ENCODE assay signal across 19 cellular contexts in genomic region chr15:70226337-70226980, GRCh38.
DNase-seq lines count a peak whose midpoint lies in the region.
"Had no signal": no experiment of that assay in that cellular context is flagged by ENCODE, and none has a peak within 500 bp of the region (broad histone marks: within the 10 kb centered on the region; RNA-seq: fewer than 3 reads in every experiment).

No MANE protein-coding gene starts in this region.

- DNase-seq in NCI-H1092 treated with DMSO at 0.1 percent for 48 hours (lab: John Stamatoyannopoulos, UW) (peak; percentile 41), NCI-H1092 (lab: John Stamatoyannopoulos, UW) (no peak), NCI-H1417 (lab: John Stamatoyannopoulos, UW) (peak in 2 of 3 experiments; percentile 82 to 96), NCI-H2081 treated with DMSO at 0.1 percent for 48 hours (lab: John Stamatoyannopoulos, UW) (peak; percentile 56), NCI-H748 (lab: John Stamatoyannopoulos, UW; ENCODE audit: unreplicated experiment) (peak; percentile 76), SKM-1 (lab: John Stamatoyannopoulos, UW; ENCODE audit: unreplicated experiment) (no peak)
- DNase-seq in stimulated activated CD4-positive, alpha-beta T cell treated with anti-CD3 and anti-CD28 coated beads, Interleukin-4, amount 100 ng/mL, for 4 hours, result no peak
- DNase-seq in stimulated activated CD4-positive, alpha-beta T cell treated with anti-CD3 and anti-CD28 coated beads, Interleukin-15, amount 100 ng/mL, for 24 hours, result no peak
- DNase-seq: ACHN; Caco-2; CD4-positive, alpha-beta T cell; DMS 273 treated with DMSO at 0.1 percent for 48 hours; DMS79 treated with DMSO at 0.1 percent for 48 hours; KBM-7; NCI-H510A; NCI-H82; OCI-M1; SJCRH30; T-helper 1 cell had no signal

Comparison
In these comparisons a context has a peak if more than half of its experiments do, and no peak if none do; other contexts are left out.
1. DNase-seq: peak in NCI-H1092 treated with DMSO at 0.1 percent for 48 hours (single experiment), NCI-H1417 (2 of 3), NCI-H2081 treated with DMSO at 0.1 percent for 48 hours (single experiment) and NCI-H748 (single experiment); none in NCI-H1092 (single experiment), stimulated activated CD4-positive, alpha-beta T cell treated with anti-CD3 and anti-CD28 coated beads, Interleukin-4, amount 100 ng/mL, for 4 hours (0 of 2), SKM-1 (single experiment) and stimulated activated CD4-positive, alpha-beta T cell treated with anti-CD3 and anti-CD28 coated beads, Interleukin-15, amount 100 ng/mL, for 24 hours (single experiment).